Comparison of ENCODE assay signal across 1 cellular context in genomic region chr22:30222321-30222720, GRCh38.
TF ChIP-seq lines count a peak whose summit lies in the region.

No MANE protein-coding gene starts in this region.

TF ChIP-seq in H1, 55 proteins besides CTCF, POLR2A, EP300 and RAD21:
- TF ChIP-seq RBBP5 (IDR thresholded peaks at IDR 0.05; ENCODE audit: borderline replicate concordance, low read depth, low read length) (no peak), SIX5 (IDR thresholded peaks at IDR 0.05; ENCODE audit: low read depth, low read length) (no peak), NRF1 (IDR thresholded peaks at IDR 0.05; ENCODE audit: low read depth, low read length) (no peak), SIRT6 (IDR thresholded peaks at IDR 0.05; ENCODE audit: low read length) (no peak), SIN3A (conservative IDR thresholded peaks at IDR 0.05 in 1 of 2, IDR thresholded peaks at IDR 0.05 in 1 of 2; ENCODE audit: low read depth in 1 of 2, low read length in 2 of 2) (no peak), EGR1 (IDR thresholded peaks at IDR 0.05; ENCODE audit: borderline replicate concordance, low read depth, low read length) (no peak), ASH2L (IDR thresholded peaks at IDR 0.05; ENCODE audit: low read length) (no peak), KDM1A (IDR thresholded peaks at IDR 0.05; ENCODE audit: borderline replicate concordance, low read length) (peak; percentile 49; the same call in 1 of the 2 replicates)
